8 cellular contexts compared by ENCODE assay signal in genomic region chr9:136545966-136546696, GRCh38. TPM values are rescaled to one million over a fixed set of nuclear protein-coding genes. Genes with fewer than 3 reads are reported as not detected.
DNase-seq lines count a peak whose midpoint lies in the region; ATAC-seq and TF ChIP-seq lines count a peak whose summit lies in the region.

NOTCH1 (minus strand) TSS chr9:136546048; CDS start chr9:136545786, 262 bp downstream.

- ATAC-seq in GM18520 (IDR thresholded peaks at IDR 0.05; ENCODE audit: unreplicated experiment) (peak; percentile 62), HG03060 (IDR thresholded peaks at IDR 0.05; ENCODE audit: low read depth, unreplicated experiment) (peak; percentile 51), memory B cell (ENCODE audit: low read depth) (peak; percentile 74)

- H3K9me3 Mint-ChIP-seq in memory B cell = no peaks in the 10 kb centered on the region

- POLR2A ChIA-PET in AG04449 (lab: Yijun Ruan, JAX) = interaction anchor here (1.0 kb wide), 1 partner anchor 68 kb away, joined by 3 read pairs; no protein-coding TSS in a partner anchor

- H3K27ac ChIP-seq in effector memory CD4-positive, alpha-beta T cell (ENCODE audit: insufficient read depth, low read length, poor library complexity, severe bottlenecking) = peak within 1 kb of the TSS; percentile 76

- peak within 1 kb of the TSS; percentile 76 for H3K27ac Mint-ChIP-seq in memory B cell

- H3K9me3 ChIP-seq in effector memory CD4-positive, alpha-beta T cell (ENCODE audit: control insufficient read depth, low read length) = no peaks in the 10 kb centered on the region

- peak within 1 kb of the TSS; percentile 93 for H3K4me3 Mint-ChIP-seq in memory B cell

- DNase-seq in AG04449 (ENCODE audit: low read depth, low spot score) (peak; percentile 67), NCI-H460 (ENCODE audit: extremely low read depth, low read depth) (peak; percentile 91), memory B cell (ENCODE audit: low spot score in 2 of 2) (peak; percentile 83 to 87)
- peak; percentile 61 to 78 for DNase-seq in activated CD8-positive, alpha-beta memory T cell treated with anti-CD3 and anti-CD28 coated beads for 1 hour (ENCODE audit: extremely low read depth in 1 of 2, low read depth in 1 of 2)
- DNase-seq in effector memory CD4-positive, alpha-beta T cell = peak; percentile 80 to 82 (median 81)
- peak; percentile 77 for DNase-seq in stimulated activated CD8-positive, alpha-beta memory T cell treated with anti-CD3 and anti-CD28 coated beads, Interleukin-12 subunit alpha, Interleukin-12 subunit beta, amount 100 ng/mL, for 24 hours (ENCODE audit: extremely low read depth)

- H3K27me3 ChIP-seq in effector memory CD4-positive, alpha-beta T cell (replicated peaks; ENCODE audit: control insufficient read depth, insufficient read depth, low read length, poor library complexity, severe bottlenecking) = no peaks in the 10 kb centered on the region

- peaks cover 30% of the 10 kb centered on the region for H3K4me1 ChIP-seq in effector memory CD4-positive, alpha-beta T cell (ENCODE audit: control insufficient read depth, insufficient read depth, low read length, poor library complexity, severe bottlenecking)

- peak; percentile 17 for TF ChIP-seq CTCF in AG04449 (IDR thresholded peaks at IDR 0.05; ENCODE audit: insufficient read depth, low read length, missing control alignments)

- H3K27me3 Mint-ChIP-seq in memory B cell = no peaks in the 10 kb centered on the region

- H3K4me3 ChIP-seq in AG04449 (ENCODE audit: low read depth, low read length) = peak within 1 kb of the TSS; percentile 71
- H3K4me3 ChIP-seq in effector memory CD4-positive, alpha-beta T cell (ENCODE audit: insufficient read depth, low read depth, low read length, poor library complexity, severe bottlenecking) = peak within 1 kb of the TSS; percentile 88

- H3K36me3 Mint-ChIP-seq in memory B cell = peaks cover 2% of the 10 kb centered on the region

- no peaks in the 10 kb centered on the region for H3K36me3 ChIP-seq in effector memory CD4-positive, alpha-beta T cell (ENCODE audit: control insufficient read depth, insufficient read depth, low read length)

- CTCF ChIA-PET in AG04449 (lab: Yijun Ruan, JAX) = no interaction called here

- H3K4me1 Mint-ChIP-seq in memory B cell = peaks cover 13% of the 10 kb centered on the region

RNA-seq across cellular contexts. Expression of gene NOTCH1, which starts in this region (rescaled TPM):
- total RNA-seq in NCI-H460 (2014; rRNA removed; shearing (Covaris generic)) = 8.0 and 12.5 TPM in 2 replicates
- polyA plus RNA-seq in NCI-H460 (2014; cell fraction: nucleus; rRNA removed) = 12.2 and 13.2 TPM in 2 replicates

Comparison
In these comparisons a context has a peak if more than half of its experiments do, and no peak if none do; other contexts are left out.
1. Peak in every context shown above with its lines: DNase-seq, ATAC-seq, H3K4me3 ChIP-seq and H3K27ac ChIP-seq.